9 cellular contexts compared by ENCODE assay signal in the genomic region with DNA sequence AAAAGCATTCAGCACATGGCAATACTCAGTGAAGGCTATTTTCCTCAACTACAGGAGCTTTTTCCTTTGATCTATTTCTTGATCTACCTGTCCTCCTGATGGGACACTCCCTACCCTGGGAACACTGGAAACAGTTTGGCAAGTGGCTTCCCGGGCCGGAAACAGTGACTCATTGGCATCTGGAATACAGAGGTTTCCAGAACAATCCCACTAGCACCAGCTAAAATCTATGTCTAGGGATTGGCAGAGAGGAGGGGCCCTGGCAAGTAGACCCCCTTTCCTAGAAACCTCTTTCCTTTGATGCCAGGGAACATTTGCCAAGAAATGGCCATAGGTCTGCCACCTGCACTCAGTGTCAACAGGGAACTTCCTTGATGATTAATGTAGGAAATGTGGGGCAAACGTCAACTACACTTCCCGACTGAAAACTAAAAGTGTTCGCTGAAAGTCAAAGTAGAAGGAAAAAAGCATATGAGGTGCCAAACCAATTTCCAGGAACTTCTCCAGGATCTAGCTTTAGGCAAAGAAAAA. TPM values are rescaled to one million over a fixed set of nuclear protein-coding genes. Genes with fewer than 3 reads are reported as not detected.
DNase-seq lines count a peak whose midpoint lies in the region; ATAC-seq and TF ChIP-seq lines count a peak whose summit lies in the region.
"Had no signal": no experiment of that assay in that cellular context is flagged by ENCODE, and none has a peak within 500 bp of the region (broad histone marks: within the 10 kb centered on the region; RNA-seq: fewer than 3 reads in every experiment).

No MANE protein-coding gene starts in this region.

- H2AK5ac ChIP-seq in trophoblast cell (ENCODE audit: low read length) = no peak overlapping the region

- H4K8ac ChIP-seq in trophoblast cell (ENCODE audit: low read depth, low read length) = no peak overlapping the region

- H3K23ac ChIP-seq in trophoblast cell (ENCODE audit: low read length) = no peak overlapping the region

- no peak overlapping the region for H3K4ac ChIP-seq in trophoblast cell (ENCODE audit: low read depth, low read length)

- peak overlapping the region; percentile 99 for H3K4me3 ChIP-seq in AG10803 (ENCODE audit: low read length)
- H3K4me3 ChIP-seq in epithelial cell of proximal tubule (ENCODE audit: low read depth, low read length) = peak overlapping the region; percentile 73
- H3K4me3 ChIP-seq in trophoblast cell (ENCODE audit: low read depth, low read length) = no peak overlapping the region

- H2AFZ ChIP-seq in trophoblast cell (ENCODE audit: insufficient read depth, low read length, poor library complexity) = no peak overlapping the region

- H3K4me2 ChIP-seq in trophoblast cell (ENCODE audit: low read length) = peak overlapping the region; percentile 51

- no peak overlapping the region for H4K91ac ChIP-seq in trophoblast cell (ENCODE audit: low read depth, low read length)

- H3K79me2 ChIP-seq in trophoblast cell (ENCODE audit: control insufficient read depth, insufficient read depth, low read length, poor library complexity) = peaks cover 2% of the 10 kb centered on the region

- peaks cover 18% of the 10 kb centered on the region for H3K79me1 ChIP-seq in trophoblast cell (ENCODE audit: low read length)

- H2BK12ac ChIP-seq in trophoblast cell (ENCODE audit: low read length) = no peak overlapping the region

- H3K27ac ChIP-seq in trophoblast cell (ENCODE audit: low read depth, low read length) = no peak overlapping the region

- ATAC-seq in HG03571 (IDR thresholded peaks at IDR 0.05; ENCODE audit: unreplicated experiment) = no peak
- ATAC-seq in stimulated activated naive CD8-positive, alpha-beta T cell treated with anti-CD3 and anti-CD28 coated beads, Interleukin-15, Interleukin-2, amounts not matched to agents 100 U/mL and 50 U/mL, for 24 hours = no peak
- no peak for ATAC-seq in HG03565 (IDR thresholded peaks at IDR 0.05; ENCODE audit: unreplicated experiment)

- no CpG with 5 or more reads among the region's 5 CpGs for whole genome bisulfite sequencing in trophoblast cell (ENCODE audit: extremely low coverage, insufficient coverage, insufficient read length)

- H3K18ac ChIP-seq in trophoblast cell (ENCODE audit: low read length) = no peak overlapping the region

- H2BK120ac ChIP-seq in trophoblast cell (ENCODE audit: insufficient read depth, low read length, poor library complexity) = no peak overlapping the region

- no peak for TF ChIP-seq CTCF in AG10803 (conservative IDR thresholded peaks at IDR 0.05; ENCODE audit: low read length)
- no peak for TF ChIP-seq CTCF in epithelial cell of proximal tubule (conservative IDR thresholded peaks at IDR 0.05; ENCODE audit: low read depth, low read length)

- no peaks in the 10 kb centered on the region for H3K36me3 ChIP-seq in trophoblast cell (ENCODE audit: control insufficient read depth in 1 of 2, insufficient read depth in 2 of 2, low read length in 2 of 2)

- no peak overlapping the region for H3K14ac ChIP-seq in trophoblast cell (ENCODE audit: low read length)

- no peaks in the 10 kb centered on the region for H3K27me3 ChIP-seq in trophoblast cell (ENCODE audit: insufficient read depth, low read length)

- no peak overlapping the region for H2BK5ac ChIP-seq in trophoblast cell (ENCODE audit: low read depth, low read length, poor library complexity)

- H3K9me3 ChIP-seq in trophoblast cell (ENCODE audit: insufficient read depth, low read depth, low read length) = no peaks in the 10 kb centered on the region

- H3K9ac ChIP-seq in trophoblast cell (ENCODE audit: low read length) = no peak overlapping the region

- peak; percentile 59 for DNase-seq in AG10803 (ENCODE audit: low read depth)
- DNase-seq in NCI-H460 (ENCODE audit: extremely low read depth, low read depth) = peak; percentile 51
- DNase-seq in epithelial cell of proximal tubule (ENCODE audit: low read depth) = no peak
- peak; percentile 73 to 85 for DNase-seq in trophoblast cell
- no peak for DNase-seq in stimulated activated naive CD8-positive, alpha-beta T cell treated with anti-CD3 and anti-CD28 coated beads, Interleukin-15, Interleukin-2, amounts not matched to agents 100 U/mL and 50 U/mL, for 24 hours
- no peak for DNase-seq in activated effector memory CD4-positive, alpha-beta T cell treated with Interleukin-2 at 50 U/mL for 16 hours
- DNase-seq: NCI-H345 had no signal

- no peak overlapping the region for H4K12ac ChIP-seq in trophoblast cell (ENCODE audit: low read depth, low read length)

- peaks cover 27 to 37% of the 10 kb centered on the region in 2 experiments for H3K4me1 ChIP-seq in trophoblast cell (ENCODE audit: control insufficient read depth in 1 of 2, insufficient read depth in 2 of 2, low read length in 2 of 2)

RNA-seq across cellular contexts. Expression of gene FBXW10B, which starts 30.4 kb away (rescaled TPM):
- 1.9 and 3.2 TPM in 2 replicates for total RNA-seq in NCI-H460 (2014; rRNA removed; shearing (Covaris generic))
- 3.4 and 7.6 TPM in 2 replicates for polyA plus RNA-seq in NCI-H460 (2014; cell fraction: nucleus; rRNA removed)
- total RNA-seq in epithelial cell of proximal tubule = 1.2 TPM in 1 of 2 replicates, not detected in the other
- 0.30 and 0.58 TPM in 2 replicates for polyA plus RNA-seq in trophoblast cell (2013)

RNA-seq across cellular contexts. Expression of gene TRIM16, which starts 34.2 kb away (rescaled TPM):
- 382 and 385 TPM in 2 replicates for total RNA-seq in NCI-H460 (2014; rRNA removed; shearing (Covaris generic))
- 229 and 265 TPM in 2 replicates for polyA plus RNA-seq in NCI-H460 (2014; cell fraction: nucleus; rRNA removed)
- total RNA-seq in epithelial cell of proximal tubule = 25.0 and 36.5 TPM in 2 replicates
- 12.9 TPM in 2 replicates for polyA plus RNA-seq in trophoblast cell (2013)

RNA-seq across cellular contexts. Expression of gene ZNF286A, which starts 49.6 kb away (rescaled TPM):
- total RNA-seq in NCI-H460 (2014; rRNA removed; shearing (Covaris generic)) = 42.9 and 43.8 TPM in 2 replicates
- polyA plus RNA-seq in NCI-H460 (2014; cell fraction: nucleus; rRNA removed) = 14.7 and 26.6 TPM in 2 replicates
- total RNA-seq in epithelial cell of proximal tubule = 35.7 and 52.4 TPM in 2 replicates
- 21.5 and 22.0 TPM in 2 replicates for polyA plus RNA-seq in trophoblast cell (2013)

Comparison
In these comparisons a context has a peak if more than half of its experiments do, and no peak if none do; other contexts are left out.
1. DNase-seq: peak in AG10803 (single experiment), NCI-H460 (single experiment) and trophoblast cell (2 of 2); none in epithelial cell of proximal tubule (single experiment), stimulated activated naive CD8-positive, alpha-beta T cell treated with anti-CD3 and anti-CD28 coated beads, Interleukin-15, Interleukin-2, amounts not matched to agents 100 U/mL and 50 U/mL, for 24 hours (single experiment) and activated effector memory CD4-positive, alpha-beta T cell treated with Interleukin-2 at 50 U/mL for 16 hours (single experiment).
2. RNA of gene TRIM16, which starts 34.2 kb away (total RNA-seq): 382 to 385 TPM in NCI-H460; 25.0 to 36.5 TPM in epithelial cell of proximal tubule; every median in the first group is over 10 times any median in the second.